ENCODE assay signal across 2 cellular contexts in genomic region chr12:67797769-67798168, GRCh38.
TF ChIP-seq lines count a peak whose summit lies in the region.

No MANE protein-coding gene starts in this region.

TF ChIP-seq in IMR-90, 13 proteins besides CTCF, POLR2A, EP300 and RAD21:
- no peak for TF ChIP-seq NFE2L2 (IDR thresholded peaks at IDR 0.05; ENCODE audit: low read depth, low read length)
- TF ChIP-seq FOS (IDR thresholded peaks at IDR 0.05; ENCODE audit: low read depth, low read length) = no peak
- no peak for TF ChIP-seq MAZ (IDR thresholded peaks at IDR 0.05; ENCODE audit: borderline replicate concordance, low read depth, low read length)
- no peak for TF ChIP-seq RFX5 (IDR thresholded peaks at IDR 0.05; ENCODE audit: low read depth, low read length)
- no peak for TF ChIP-seq MXI1 (IDR thresholded peaks at IDR 0.05; ENCODE audit: borderline replicate concordance, low read depth, low read length)
- TF ChIP-seq CHD1 (IDR thresholded peaks at IDR 0.05; ENCODE audit: low read depth, low read length) = no peak
- no peak for TF ChIP-seq CEBPB (IDR thresholded peaks at IDR 0.05; ENCODE audit: low read depth, low read length)
- TF ChIP-seq BHLHE40 (IDR thresholded peaks at IDR 0.05; ENCODE audit: low read depth, low read length) = no peak
- no peak for TF ChIP-seq RCOR1 (IDR thresholded peaks at IDR 0.05; ENCODE audit: insufficient replicate concordance, low read length)
- no peak for TF ChIP-seq SMC3 (IDR thresholded peaks at IDR 0.05; ENCODE audit: low read depth, low read length)
- TF ChIP-seq MAFK (IDR thresholded peaks at IDR 0.05; ENCODE audit: low read depth, low read length) = no peak
- no peak for TF ChIP-seq USF2 (IDR thresholded peaks at IDR 0.05; ENCODE audit: low read depth, low read length)
- no peak for TF ChIP-seq ELK1 (IDR thresholded peaks at IDR 0.05; ENCODE audit: borderline replicate concordance, low read depth, low read length)

TF ChIP-seq in HepG2, 621 proteins besides CTCF, POLR2A, EP300 and RAD21:
- TF ChIP-seq ZNF30 (CRISPR knock-in tag; IDR thresholded peaks at IDR 0.05) (no peak), BCLAF1 (IDR thresholded peaks at IDR 0.05) (no peak), SIX1 (CRISPR knock-in tag; IDR thresholded peaks at IDR 0.05; ENCODE audit: borderline replicate concordance) (no peak), ZNF720 (CRISPR knock-in tag; IDR thresholded peaks at IDR 0.05) (no peak), SMAD1 (CRISPR knock-in tag; IDR thresholded peaks at IDR 0.05; ENCODE audit: borderline replicate concordance, low read depth) (no peak), ZHX2 (IDR thresholded peaks at IDR 0.05; ENCODE audit: low read depth) (no peak), ZHX2 (CRISPR knock-in tag; IDR thresholded peaks at IDR 0.05; ENCODE audit: borderline replicate concordance) (no peak), PCBP2 (optimal IDR thresholded peaks at IDR 0.05; ENCODE audit: low read depth, low read length, poor library complexity, severe bottlenecking) (no peak), ZNF207 (IDR thresholded peaks at IDR 0.05; ENCODE audit: borderline replicate concordance) (no peak), PRDM10 (CRISPR knock-in tag; IDR thresholded peaks at IDR 0.05; ENCODE audit: low read depth) (no peak), TCF7L2 (IDR thresholded peaks at IDR 0.05; ENCODE audit: low read depth, low read length) (no peak), POLR2G (IDR thresholded peaks at IDR 0.05; ENCODE audit: low read depth, low read length) (no peak), MYNN (CRISPR knock-in tag; IDR thresholded peaks at IDR 0.05; ENCODE audit: low read depth) (no peak), KDM3A (CRISPR knock-in tag; IDR thresholded peaks at IDR 0.05; ENCODE audit: low read depth) (no peak), ZXDC (CRISPR knock-in tag; IDR thresholded peaks at IDR 0.05) (no peak), BRF2 (CRISPR knock-in tag; IDR thresholded peaks at IDR 0.05) (no peak), ZNF44 (CRISPR knock-in tag; IDR thresholded peaks at IDR 0.05) (no peak), EEA1 (CRISPR knock-in tag; IDR thresholded peaks at IDR 0.05; ENCODE audit: borderline replicate concordance) (no peak)
